28 cellular contexts compared by ENCODE assay signal in the genomic region with DNA sequence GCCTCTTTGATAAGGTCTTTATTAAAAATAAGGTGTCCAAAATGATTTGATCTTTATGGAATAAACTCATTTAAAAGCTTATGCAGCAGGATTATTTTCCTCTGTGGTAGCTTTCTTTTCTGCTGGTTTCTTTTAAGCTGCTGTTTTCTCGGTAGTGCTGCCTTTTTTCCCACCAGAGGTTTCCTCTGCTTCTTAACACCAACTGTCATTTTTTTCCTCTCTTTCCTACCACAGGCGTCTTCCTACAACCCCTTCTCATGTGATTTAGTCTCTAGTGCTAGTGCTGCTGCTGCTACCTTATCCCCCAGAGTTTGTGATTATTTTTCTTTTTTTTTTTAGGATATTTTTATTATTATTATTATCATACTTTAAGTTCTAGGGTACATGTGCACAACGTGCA.
A peak's percentile ranks its signal among the peaks of the same experiment; 100 is the strongest.
DNase-seq lines count a peak whose midpoint lies in the region; ATAC-seq and TF ChIP-seq lines count a peak whose summit lies in the region.
"Had no signal": no experiment of that assay in that cellular context is flagged by ENCODE, and none has a peak within 500 bp of the region (broad histone marks: within the 10 kb centered on the region; RNA-seq: fewer than 3 reads in every experiment).

No MANE protein-coding gene starts in this region.

- no peaks in the 10 kb centered on the region for H3K27me3 Mint-ChIP-seq in CD4-positive, CD25-positive, alpha-beta regulatory T cell
- H3K27me3 Mint-ChIP-seq in CD8-positive, alpha-beta T cell (ENCODE audit: low read depth), result no peaks in the 10 kb centered on the region
- no peaks in the 10 kb centered on the region for H3K27me3 Mint-ChIP-seq in activated T-helper 1 cell treated with anti-CD3 and anti-CD28 coated beads, Interleukin-12 subunit alpha, Interleukin-12 subunit beta, Interleukin-2, Interleukin-4 antibody, amounts not matched to agents 30 ng/mL and 10 ng/mL and 1 ng/mL, durations not matched to agents 14 hours and 24 hours and 36 hours (ENCODE audit: insufficient read depth)

- peaks cover 33 to 34% (median 33%) of the 10 kb centered on the region in 4 donors for H3K4me1 Mint-ChIP-seq in CD4-positive, CD25-positive, alpha-beta regulatory T cell
- H3K4me1 Mint-ChIP-seq in CD8-positive, alpha-beta T cell (ENCODE audit: low read depth), result peaks cover 32% of the 10 kb centered on the region
- H3K4me1 Mint-ChIP-seq in activated T-helper 1 cell treated with anti-CD3 and anti-CD28 coated beads, Interleukin-12 subunit alpha, Interleukin-12 subunit beta, Interleukin-2, Interleukin-4 antibody, amounts not matched to agents 30 ng/mL and 10 ng/mL and 1 ng/mL, durations not matched to agents 14 hours and 24 hours and 36 hours (ENCODE audit: low read depth), result peaks cover 62% of the 10 kb centered on the region
- H3K4me1 Mint-ChIP-seq: WTC11 had no signal

- no peak for DNase-seq in CD4-positive, CD25-positive, alpha-beta regulatory T cell
- DNase-seq in CD8-positive, alpha-beta T cell, result no peak
- DNase-seq in activated T-helper 1 cell treated with anti-CD3 and anti-CD28 coated beads, Interleukin-12 subunit alpha, Interleukin-12 subunit beta, Interleukin-2, Interleukin-4 antibody, amounts not matched to agents 30 ng/mL and 10 ng/mL and 1 ng/mL, durations not matched to agents 14 hours and 24 hours and 36 hours (ENCODE audit: low spot score), result no peak
- DNase-seq in iPS-NIHi7 (ENCODE audit: extremely low spot score) (peak; percentile 3), AG08396 (ENCODE audit: low spot score) (no peak), heart left ventricle (no peak), islet precursor cell (no peak)
- DNase-seq: activated effector memory CD4-positive, alpha-beta T cell treated with anti-CD3 and anti-CD28 coated beads, Interleukin-2, amount 50 U/mL, for 16 hours; aorta; cerebellar nuclear complex; COR-L47; DMS79; erythroblast; MM.1S; mucosa of descending colon; NCI-H146; NCI-H2171 treated with DMSO at 0.1 percent for 48 hours; NCI-H526 treated with DMSO at 0.1 percent for 48 hours; SK-N-SH; T-helper 9 cell had no signal

- CTCF ChIA-PET in CD8-positive, alpha-beta T cell (lab: Charles Lee), result interaction anchor here (2.7 kb wide), 1 partner anchor 16 kb away, joined by 11 read pairs; no protein-coding TSS in a partner anchor

- no peak overlapping the region for H3K4me3 Mint-ChIP-seq in CD4-positive, CD25-positive, alpha-beta regulatory T cell
- H3K4me3 Mint-ChIP-seq in CD8-positive, alpha-beta T cell, result no peak overlapping the region
- H3K4me3 Mint-ChIP-seq in activated T-helper 1 cell treated with anti-CD3 and anti-CD28 coated beads, Interleukin-12 subunit alpha, Interleukin-12 subunit beta, Interleukin-2, Interleukin-4 antibody, amounts not matched to agents 30 ng/mL and 10 ng/mL and 1 ng/mL, durations not matched to agents 14 hours and 24 hours and 36 hours, result no peak overlapping the region
- H3K4me3 Mint-ChIP-seq: WTC11 had no signal

- 80 to 87% (median 85%) methylated on average over 3 of the region's 3 CpGs for whole genome bisulfite sequencing in heart left ventricle, 4 donors

- H3K9me3 Mint-ChIP-seq in CD4-positive, CD25-positive, alpha-beta regulatory T cell, result peaks cover 0 to 5% (median 1%) of the 10 kb centered on the region in 7 donors
- H3K9me3 Mint-ChIP-seq in CD8-positive, alpha-beta T cell, result no peaks in the 10 kb centered on the region
- H3K9me3 Mint-ChIP-seq in activated T-helper 1 cell treated with anti-CD3 and anti-CD28 coated beads, Interleukin-12 subunit alpha, Interleukin-12 subunit beta, Interleukin-2, Interleukin-4 antibody, amounts not matched to agents 30 ng/mL and 10 ng/mL and 1 ng/mL, durations not matched to agents 14 hours and 24 hours and 36 hours, result peaks cover 6% of the 10 kb centered on the region
- H3K9me3 Mint-ChIP-seq: WTC11 had no signal

- peaks cover 13% of the 10 kb centered on the region for H3K4me1 ChIP-seq in CD4-positive, CD25-positive, alpha-beta regulatory T cell (ENCODE audit: control insufficient read depth, insufficient read depth, low read length, poor library complexity, severe bottlenecking)
- peaks cover 14% of the 10 kb centered on the region for H3K4me1 ChIP-seq in CD8-positive, alpha-beta T cell (ENCODE audit: insufficient read depth, low read length)
- peaks cover 0 to 9% (median 0%) of the 10 kb centered on the region in 12 donors for H3K4me1 ChIP-seq in heart left ventricle
- H3K4me1 ChIP-seq: prostate gland, vagina had no signal

- no peak overlapping the region for H3K4me3 ChIP-seq in CD4-positive, CD25-positive, alpha-beta regulatory T cell (ENCODE audit: low read depth, low read length)
- no peak overlapping the region for H3K4me3 ChIP-seq in CD8-positive, alpha-beta T cell (ENCODE audit: low read depth, low read length)
- H3K4me3 ChIP-seq in heart left ventricle, result no peak overlapping the region
- H3K4me3 ChIP-seq: GM12878, hepatocyte, K562, mucosa of descending colon, prostate gland, vagina had no signal

- peaks cover 71% of the 10 kb centered on the region for H3K36me3 Mint-ChIP-seq in CD4-positive, CD25-positive, alpha-beta regulatory T cell
- H3K36me3 Mint-ChIP-seq in CD8-positive, alpha-beta T cell, result peaks cover 86% of the 10 kb centered on the region
- peaks cover 66% of the 10 kb centered on the region for H3K36me3 Mint-ChIP-seq in activated T-helper 1 cell treated with anti-CD3 and anti-CD28 coated beads, Interleukin-12 subunit alpha, Interleukin-12 subunit beta, Interleukin-2, Interleukin-4 antibody, amounts not matched to agents 30 ng/mL and 10 ng/mL and 1 ng/mL, durations not matched to agents 14 hours and 24 hours and 36 hours (ENCODE audit: low read depth)
- H3K36me3 Mint-ChIP-seq: WTC11 had no signal

- H3K36me3 ChIP-seq in CD4-positive, CD25-positive, alpha-beta regulatory T cell (ENCODE audit: control insufficient read depth, insufficient read depth, low read length), result peaks cover 77% of the 10 kb centered on the region
- peaks cover 43% of the 10 kb centered on the region for H3K36me3 ChIP-seq in CD8-positive, alpha-beta T cell (ENCODE audit: insufficient read depth, low read length)
- peaks cover 0 to 27% (median 9%) of the 10 kb centered on the region in 9 donors for H3K36me3 ChIP-seq in heart left ventricle

- POLR2A ChIA-PET in CD8-positive, alpha-beta T cell (lab: Charles Lee), result interaction anchor here (1.1 kb wide), 1 partner anchor 229 kb away, joined by 3 read pairs; a partner anchor contains a TSS

- no peak for ATAC-seq in CD4-positive, CD25-positive, alpha-beta regulatory T cell (ENCODE audit: low read depth in 2 of 2)
- no peak for ATAC-seq in CD8-positive, alpha-beta T cell
- no peak for ATAC-seq in heart left ventricle
- ATAC-seq: GM12878, K562, mucosa of descending colon, WTC11 had no signal

- TF ChIP-seq CTCF in CD8-positive, alpha-beta T cell (IDR thresholded peaks at IDR 0.05), result no peak
- no peak for TF ChIP-seq CTCF in heart left ventricle (IDR thresholded peaks at IDR 0.05)

- no peaks in the 10 kb centered on the region for H3K9me3 ChIP-seq in CD4-positive, CD25-positive, alpha-beta regulatory T cell (ENCODE audit: control insufficient read depth in 2 of 2, low read length in 2 of 2)
- H3K9me3 ChIP-seq in CD8-positive, alpha-beta T cell (ENCODE audit: low read length), result no peaks in the 10 kb centered on the region
- H3K9me3 ChIP-seq in heart left ventricle, result peaks cover 0 to 11% (median 0%) of the 10 kb centered on the region in 12 donors
- H3K9me3 ChIP-seq: mucosa of descending colon, neutrophil, prostate gland, SK-N-SH, vagina had no signal

- H3K27me3 ChIP-seq in CD4-positive, CD25-positive, alpha-beta regulatory T cell (ENCODE audit: control insufficient read depth, insufficient read depth, low read length), result no peaks in the 10 kb centered on the region
- no peaks in the 10 kb centered on the region for H3K27me3 ChIP-seq in CD8-positive, alpha-beta T cell (ENCODE audit: insufficient read depth, low read length)
- no peaks in the 10 kb centered on the region for H3K27me3 ChIP-seq in heart left ventricle
- H3K27me3 ChIP-seq: hepatocyte, neutrophil, vagina had no signal

- peak overlapping the region; percentile 69 to 89 (median 83) for H3K27ac Mint-ChIP-seq in CD4-positive, CD25-positive, alpha-beta regulatory T cell
- H3K27ac Mint-ChIP-seq in CD8-positive, alpha-beta T cell, result peak overlapping the region; percentile 73
- peak overlapping the region; percentile 20 for H3K27ac Mint-ChIP-seq in activated T-helper 1 cell treated with anti-CD3 and anti-CD28 coated beads, Interleukin-12 subunit alpha, Interleukin-12 subunit beta, Interleukin-2, Interleukin-4 antibody, amounts not matched to agents 30 ng/mL and 10 ng/mL and 1 ng/mL, durations not matched to agents 14 hours and 24 hours and 36 hours
- H3K27ac Mint-ChIP-seq: WTC11 had no signal

- no peak for TF ChIP-seq POLR2A in heart left ventricle (IDR thresholded peaks at IDR 0.05)

- intact Hi-C loops in CD8-positive, alpha-beta T cell (cut with DNase I, micrococcal nuclease), result no loop called here
- intact Hi-C loops in activated T-helper 1 cell treated with anti-CD3 and anti-CD28 coated beads, Interleukin-12 subunit alpha, Interleukin-12 subunit beta, Interleukin-2, Interleukin-4 antibody, amounts not matched to agents 30 ng/mL and 10 ng/mL and 1 ng/mL, durations not matched to agents 14 hours and 24 hours and 36 hours (cut with micrococcal nuclease), result no loop called here
- intact Hi-C loops in heart left ventricle (cut with DNase I), result loop anchor here in 1 of 10 donors (10.0 kb wide), 1 partner anchor 156 kb away; no protein-coding TSS in a partner anchor

- H3K27ac ChIP-seq in CD4-positive, CD25-positive, alpha-beta regulatory T cell (ENCODE audit: insufficient read depth, low read length, poor library complexity, severe bottlenecking), result no peak overlapping the region
- H3K27ac ChIP-seq in CD8-positive, alpha-beta T cell (ENCODE audit: low read depth, low read length), result no peak overlapping the region
- H3K27ac ChIP-seq in heart left ventricle, result no peak overlapping the region
- H3K27ac ChIP-seq: hepatocyte, neutrophil, prostate gland, RWPE1, vagina had no signal

Comparison
In these comparisons a context has a peak if more than half of its experiments do, and no peak if none do; other contexts are left out.
1. H3K27ac Mint-ChIP-seq: peak in every context shown above with its lines; median percentile 83 in CD4-positive, CD25-positive, alpha-beta regulatory T cell; 73 in CD8-positive, alpha-beta T cell; 20 in activated T-helper 1 cell treated with anti-CD3 and anti-CD28 coated beads, Interleukin-12 subunit alpha, Interleukin-12 subunit beta, Interleukin-2, Interleukin-4 antibody, amounts not matched to agents 30 ng/mL and 10 ng/mL and 1 ng/mL, durations not matched to agents 14 hours and 24 hours and 36 hours.